ENCODE assay signal across 16 cellular contexts in the genomic region with DNA sequence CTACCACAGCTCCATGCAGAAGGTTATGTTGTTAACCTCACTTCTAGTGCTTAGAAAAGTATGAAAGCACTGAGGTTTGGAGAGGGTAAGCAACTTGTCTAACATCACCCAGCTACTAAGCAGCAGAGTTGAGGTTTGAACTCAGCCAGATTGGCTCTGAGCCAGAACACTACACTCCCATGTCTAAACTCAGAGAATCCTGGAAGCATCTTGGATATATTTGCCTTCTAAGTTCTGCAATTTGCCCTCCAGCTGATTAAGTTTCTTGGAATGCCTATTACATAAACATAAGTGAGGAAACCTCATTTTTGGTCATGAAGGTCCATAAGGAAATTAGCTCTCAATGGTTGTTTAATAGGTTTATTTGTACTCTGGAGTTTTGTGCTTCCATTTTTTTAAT.
DNase-seq lines count a peak whose midpoint lies in the region; ATAC-seq, FAIRE-seq and TF ChIP-seq lines count a peak whose summit lies in the region.
"Had no signal": no experiment of that assay in that cellular context is flagged by ENCODE, and none has a peak within 500 bp of the region (broad histone marks: within the 10 kb centered on the region; RNA-seq: fewer than 3 reads in every experiment).

No MANE protein-coding gene starts in this region.

- H3K27me3 Mint-ChIP-seq in brain, result no peaks in the 10 kb centered on the region
- H3K27me3 Mint-ChIP-seq: activated CD4-positive, alpha-beta memory T cell treated with anti-CD3 and anti-CD28 coated beads for 36 hours; activated naive CD4-positive, alpha-beta T cell treated with anti-CD3 and anti-CD28 coated beads, Interleukin-2, amount 50 U/mL, for 24 hours; naive thymus-derived CD4-positive, alpha-beta T cell; T-cell had no signal

- H3K9me3 ChIP-seq in aorta (ENCODE audit: control insufficient read depth, low read length) (no peaks in the 10 kb centered on the region), WERI-Rb-1 (ENCODE audit: severe bottlenecking) (no peaks in the 10 kb centered on the region)

- H3K27ac ChIP-seq in aorta (ENCODE audit: low read depth in 1 of 2, low read length in 2 of 2) (no peak overlapping the region), WERI-Rb-1 (no peak overlapping the region)

- H3K4me1 Mint-ChIP-seq in brain, result peaks cover 32% of the 10 kb centered on the region
- H3K4me1 Mint-ChIP-seq: activated naive CD4-positive, alpha-beta T cell treated with anti-CD3 and anti-CD28 coated beads, Interleukin-2, amount 50 U/mL, for 24 hours; naive thymus-derived CD4-positive, alpha-beta T cell; T-cell had no signal

- TF ChIP-seq POLR2A in H54 (IDR thresholded peaks at IDR 0.05; ENCODE audit: low read depth, low read length), result no peak

- intact Hi-C loops in Right ventricle myocardium superior (cut with DNase I) (no loop called here), cardiac septum (cut with DNase I) (no loop called here), aorta (cut with DNase I) (loop anchor here in 1 of 2 donors (10.0 kb wide), 1 partner anchor 314 kb away; no protein-coding TSS in a partner anchor)

- no peaks in the 10 kb centered on the region for H3K36me3 ChIP-seq in aorta (ENCODE audit: control insufficient read depth in 1 of 2, insufficient read depth in 2 of 2, low read length in 1 of 2)
- no peaks in the 10 kb centered on the region for H3K36me3 ChIP-seq in WERI-Rb-1

- peaks cover 6% of the 10 kb centered on the region in 2 donors for H3K4me1 ChIP-seq in aorta (ENCODE audit: control insufficient read depth in 1 of 2, insufficient read depth in 2 of 2, low read length in 2 of 2)

- H3K4me3 ChIP-seq in aorta (ENCODE audit: low read length in 2 of 2), result no peak overlapping the region
- no peak overlapping the region for H3K4me3 ChIP-seq in WERI-Rb-1 (ENCODE audit: low read depth, low read length)

- no peak for FAIRE-seq in H54 (lab: Jason Lieb, UNC)

- peak; percentile 48 for ATAC-seq in Right ventricle myocardium superior (ENCODE audit: poor library complexity)
- ATAC-seq in aorta (ENCODE audit: low FRiP score), result peak; percentile 53
- ATAC-seq: naive thymus-derived CD4-positive, alpha-beta T cell; T-cell had no signal

- no peaks in the 10 kb centered on the region for H3K27me3 ChIP-seq in aorta (ENCODE audit: control insufficient read depth in 1 of 2, insufficient read depth in 2 of 2, low read length in 1 of 2)
- H3K27me3 ChIP-seq in WERI-Rb-1 (ENCODE audit: insufficient read depth, low read depth, severe bottlenecking), result no peaks in the 10 kb centered on the region

- peak overlapping the region; percentile 19 to 90 (median 88) for H3K27ac Mint-ChIP-seq in brain
- H3K27ac Mint-ChIP-seq: activated CD4-positive, alpha-beta memory T cell treated with anti-CD3 and anti-CD28 coated beads for 36 hours; activated naive CD4-positive, alpha-beta T cell treated with anti-CD3 and anti-CD28 coated beads, Interleukin-2, amount 50 U/mL, for 24 hours; naive thymus-derived CD4-positive, alpha-beta T cell; T-cell had no signal

- DNase-seq in Right ventricle myocardium superior (no peak), cardiac septum (ENCODE audit: low spot score) (no peak), kidney tubule cell (ENCODE audit: low spot score) (peak; percentile 18), aorta (peak in 1 of 2 donors; percentile 45), H54 (ENCODE audit: insufficient read length, low spot score) (no peak), WERI-Rb-1 (no peak), NCI-H345 (lab: John Stamatoyannopoulos, UW) (no peak)
- DNase-seq: activated CD4-positive, alpha-beta memory T cell treated with anti-CD3 and anti-CD28 coated beads for 36 hours; AML-193; effector memory CD4-positive, alpha-beta T cell; MM.1S; naive thymus-derived CD4-positive, alpha-beta T cell; stimulated activated CD4-positive, alpha-beta T cell treated with anti-CD3 and anti-CD28 coated beads, Interleukin-15, amount 100 ng/mL, for 24 hours; T-cell had no signal

- H3K36me3 Mint-ChIP-seq in brain, result no peaks in the 10 kb centered on the region
- H3K36me3 Mint-ChIP-seq: activated CD4-positive, alpha-beta memory T cell treated with anti-CD3 and anti-CD28 coated beads for 36 hours; activated naive CD4-positive, alpha-beta T cell treated with anti-CD3 and anti-CD28 coated beads, Interleukin-2, amount 50 U/mL, for 24 hours; naive thymus-derived CD4-positive, alpha-beta T cell; T-cell had no signal

- no peak for TF ChIP-seq CTCF in brain (conservative IDR thresholded peaks at IDR 0.05)
- TF ChIP-seq CTCF in WERI-Rb-1 (IDR thresholded peaks at IDR 0.05; ENCODE audit: low read depth, low read length), result no peak

- H3K9me3 Mint-ChIP-seq in brain, result peaks cover 0 to 4% (median 2%) of the 10 kb centered on the region in 5 experiments
- H3K9me3 Mint-ChIP-seq: activated CD4-positive, alpha-beta memory T cell treated with anti-CD3 and anti-CD28 coated beads for 36 hours; activated naive CD4-positive, alpha-beta T cell treated with anti-CD3 and anti-CD28 coated beads, Interleukin-2, amount 50 U/mL, for 24 hours had no signal

- H3K4me3 Mint-ChIP-seq in brain, result peak overlapping the region in 3 of 5 experiments; percentile 16 to 38 (median 26)
- H3K4me3 Mint-ChIP-seq: activated CD4-positive, alpha-beta memory T cell treated with anti-CD3 and anti-CD28 coated beads for 36 hours; activated naive CD4-positive, alpha-beta T cell treated with anti-CD3 and anti-CD28 coated beads, Interleukin-2, amount 50 U/mL, for 24 hours; naive thymus-derived CD4-positive, alpha-beta T cell; T-cell had no signal
